ENCODE assay signal across 8 cellular contexts in genomic region chr19:50500060-50500752, GRCh38. TPM values are rescaled to one million over a fixed set of nuclear protein-coding genes. Genes with fewer than 3 reads are reported as not detected.
DNase-seq lines count a peak whose midpoint lies in the region; ATAC-seq and TF ChIP-seq lines count a peak whose summit lies in the region.

No MANE protein-coding gene starts in this region.

- H3K27me3 ChIP-seq in trophoblast cell (ENCODE audit: insufficient read depth, low read length), result no peaks in the 10 kb centered on the region

- H3K4me1 Mint-ChIP-seq in immature natural killer cell, result no peaks in the 10 kb centered on the region

- H3K9me3 ChIP-seq in trophoblast cell (ENCODE audit: insufficient read depth, low read depth, low read length), result no peaks in the 10 kb centered on the region

- no peak overlapping the region for H3K4me3 Mint-ChIP-seq in immature natural killer cell

- WGBS in trophoblast cell (ENCODE audit: extremely low coverage, insufficient coverage, insufficient read length), result no CpG with 5 or more reads among the region's 27 CpGs

- peak overlapping the region; percentile 37 for H3K4me2 ChIP-seq in trophoblast cell (ENCODE audit: low read length)

- peaks cover 23 to 30% of the 10 kb centered on the region in 2 experiments for H3K4me1 ChIP-seq in trophoblast cell (ENCODE audit: control insufficient read depth in 1 of 2, insufficient read depth in 2 of 2, low read length in 2 of 2)

- no peaks in the 10 kb centered on the region for H3K27me3 Mint-ChIP-seq in immature natural killer cell (ENCODE audit: low read depth in 3 of 3)

- H3K36me3 ChIP-seq in trophoblast cell (ENCODE audit: control insufficient read depth in 1 of 2, insufficient read depth in 2 of 2, low read length in 2 of 2), result no peaks in the 10 kb centered on the region

- peak; percentile 38 for DNase-seq in GM12865 (ENCODE audit: low read depth)
- peak; percentile 46 to 48 for DNase-seq in NCI-H1930 (lab: John Stamatoyannopoulos, UW)
- peak; percentile 81 for DNase-seq in globus pallidus (ENCODE audit: low spot score)
- no peak for DNase-seq in trophoblast cell
- DNase-seq in NCI-H2196 (lab: John Stamatoyannopoulos, UW; ENCODE audit: unreplicated experiment), result no peak
- no peak for DNase-seq in KG1 (lab: John Stamatoyannopoulos, UW)
- DNase-seq in immature natural killer cell, result no peak

- peak overlapping the region; percentile 79 for H4K8ac ChIP-seq in trophoblast cell (ENCODE audit: low read depth, low read length)

- no peak overlapping the region for H3K9ac ChIP-seq in trophoblast cell (ENCODE audit: low read length)

- H3K4me3 ChIP-seq in GM12865 (ENCODE audit: low read depth, low read length) (no peak overlapping the region), trophoblast cell (ENCODE audit: low read depth, low read length) (peak overlapping the region; percentile 66)

- peak overlapping the region; percentile 70 for H2BK5ac ChIP-seq in trophoblast cell (ENCODE audit: low read depth, low read length, poor library complexity)

- H4K12ac ChIP-seq in trophoblast cell (ENCODE audit: low read depth, low read length), result peak overlapping the region; percentile 49

- H3K9me3 Mint-ChIP-seq in immature natural killer cell, result no peaks in the 10 kb centered on the region

- H3K23ac ChIP-seq in trophoblast cell (ENCODE audit: low read length), result no peak overlapping the region

- no peak overlapping the region for H3K27ac Mint-ChIP-seq in immature natural killer cell

- peak overlapping the region; percentile 97 for H4K91ac ChIP-seq in trophoblast cell (ENCODE audit: low read depth, low read length)

- H3K27ac ChIP-seq in trophoblast cell (ENCODE audit: low read depth, low read length), result peak overlapping the region; percentile 57

- peak overlapping the region; percentile 61 for H2BK12ac ChIP-seq in trophoblast cell (ENCODE audit: low read length)

- peak; percentile 21 for TF ChIP-seq CTCF in GM12865 (IDR thresholded peaks at IDR 0.05; ENCODE audit: insufficient read depth, low read depth, low read length, missing control alignments)

- peaks cover 0 to 3% (median 0%) of the 10 kb centered on the region in 3 donors for H3K36me3 Mint-ChIP-seq in immature natural killer cell

- ATAC-seq in HG03457 (IDR thresholded peaks at IDR 0.05; ENCODE audit: unreplicated experiment), result no peak

- peak overlapping the region; percentile 67 for H3K4ac ChIP-seq in trophoblast cell (ENCODE audit: low read depth, low read length)

- H2BK120ac ChIP-seq in trophoblast cell (ENCODE audit: insufficient read depth, low read length, poor library complexity), result peak overlapping the region; percentile 86

- H2AFZ ChIP-seq in trophoblast cell (ENCODE audit: insufficient read depth, low read length, poor library complexity), result peak overlapping the region; percentile 27

- peaks cover 3% of the 10 kb centered on the region for H3K79me2 ChIP-seq in trophoblast cell (ENCODE audit: control insufficient read depth, insufficient read depth, low read length, poor library complexity)

- peaks cover 27% of the 10 kb centered on the region for H3K79me1 ChIP-seq in trophoblast cell (ENCODE audit: low read length)

- peak overlapping the region; percentile 91 for H3K14ac ChIP-seq in trophoblast cell (ENCODE audit: low read length)

- peak overlapping the region; percentile 83 for H3K18ac ChIP-seq in trophoblast cell (ENCODE audit: low read length)

- H2AK5ac ChIP-seq in trophoblast cell (ENCODE audit: low read length), result peak overlapping the region; percentile 66

RNA-seq across cellular contexts. Expression of gene JOSD2, which starts 10.8 kb away (rescaled TPM):
- polyA plus RNA-seq in trophoblast cell (2013), result 19.0 and 19.3 TPM in 2 replicates
- polyA plus RNA-seq in immature natural killer cell, result 10 to 100 TPM; 21.4 to 28.2 (median 26.1) TPM

RNA-seq across cellular contexts. Expression of gene ASPDH, which starts 13.5 kb away (rescaled TPM):
- polyA plus RNA-seq in trophoblast cell (2013), result not detected in 2 replicates
- not detected for polyA plus RNA-seq in immature natural killer cell

RNA-seq across cellular contexts. Expression of gene GARIN5A, which starts 23.6 kb away (rescaled TPM):
- polyA plus RNA-seq in trophoblast cell (2013), result 4.8 and 5.4 TPM in 2 replicates
- 1 to 10 TPM in 1 of 3 donors, under 1 TPM in 2; 0.39 to 1.3 (median 0.68) TPM for polyA plus RNA-seq in immature natural killer cell

RNA-seq across cellular contexts. Expression of gene EMC10, which starts 23.9 kb away (rescaled TPM):
- 73.1 and 73.6 TPM in 2 replicates for polyA plus RNA-seq in trophoblast cell (2013)
- 10 to 100 TPM in 1 of 3 donors, 1 to 10 TPM in 2; 6.9 to 13.3 (median 9.5) TPM for polyA plus RNA-seq in immature natural killer cell

Comparison
In these comparisons a context has a peak if more than half of its experiments do, and no peak if none do; other contexts are left out.
1. DNase-seq: peak in GM12865 (single experiment), NCI-H1930 (2 of 2) and globus pallidus (single experiment); none in trophoblast cell (0 of 2), NCI-H2196 (single experiment), KG1 (single experiment) and immature natural killer cell (0 of 3).